Comparison of ENCODE assay signal across 18 cellular contexts in the genomic region with DNA sequence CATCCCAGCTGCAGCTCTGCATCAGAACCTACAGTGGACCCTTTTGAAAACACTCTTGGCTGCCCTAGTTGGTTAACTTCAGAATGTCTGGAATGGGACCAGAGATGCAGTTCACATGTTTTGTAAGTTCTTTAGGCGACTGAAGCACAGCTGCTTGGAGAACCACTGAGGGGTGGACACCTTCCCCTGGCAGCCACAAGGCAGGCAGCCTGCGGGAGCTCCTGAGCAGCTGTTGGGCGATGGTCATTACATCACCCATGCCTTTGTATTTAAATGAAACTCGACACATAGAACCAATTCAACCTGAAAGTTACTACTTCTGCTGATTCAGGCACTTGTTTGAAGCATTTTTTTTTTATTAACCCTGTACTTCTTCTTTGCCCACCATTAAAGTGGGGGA.
DNase-seq lines count a peak whose midpoint lies in the region; ATAC-seq and TF ChIP-seq lines count a peak whose summit lies in the region.
"Had no signal": no experiment of that assay in that cellular context is flagged by ENCODE, and none has a peak within 500 bp of the region (broad histone marks: within the 10 kb centered on the region; RNA-seq: fewer than 3 reads in every experiment).

No MANE protein-coding gene starts in this region.

- H3K79me2 ChIP-seq in GM23338 (replicated peaks; ENCODE audit: insufficient read depth), result no peaks in the 10 kb centered on the region

- peaks cover 5% of the 10 kb centered on the region for H3K27me3 Mint-ChIP-seq in GM23338 (ENCODE audit: insufficient read depth, low read depth, poor library complexity)

- peak; percentile 34 for DNase-seq in DMS 273 (lab: John Stamatoyannopoulos, UW; ENCODE audit: unreplicated experiment)
- no peak for DNase-seq in DMS 273 treated with DMSO at 0.1 percent for 48 hours (lab: John Stamatoyannopoulos, UW)
- DNase-seq in GM23338 (ENCODE audit: low spot score), result peak; percentile 12
- peak; percentile 98 to 99 for DNase-seq in SJCRH30
- DNase-seq in kidney epithelial cell (ENCODE audit: low read depth), result peak; percentile 12
- DNase-seq in GM20000 (ENCODE audit: low spot score), result no peak
- DNase-seq in mesenchymal stem cell, result no peak
- no peak for DNase-seq in NCI-H1436 (lab: John Stamatoyannopoulos, UW)
- DNase-seq: DMS153, EL, Karpas-422, NCI-H1417, NCI-H2081, NCI-H226 had no signal

- H2AK5ac ChIP-seq in mesenchymal stem cell (ENCODE audit: low read length, severe bottlenecking), result no peak overlapping the region

- peaks cover 2% of the 10 kb centered on the region; the same call in 1 of the 3 replicates for H3K4me1 Mint-ChIP-seq in GM23338

- no peaks in the 10 kb centered on the region; the same call in 1 of the 2 replicates for H3K9me3 ChIP-seq in SJCRH30 (replicated peaks)
- H3K9me3 ChIP-seq in mesenchymal stem cell (ENCODE audit: control insufficient read depth, low read length), result no peaks in the 10 kb centered on the region
- H3K9me3 ChIP-seq: HAP-1 had no signal

- 98% methylated on average over 3 of the region's 4 CpGs for WGBS in mesenchymal stem cell

- H2BK12ac ChIP-seq in mesenchymal stem cell (ENCODE audit: low read length in 2 of 2), result no peak overlapping the region

- TF ChIP-seq CTCF in GM23338 (conservative IDR thresholded peaks at IDR 0.05; ENCODE audit: low read depth in 2 of 2) (no peak), kidney epithelial cell (IDR thresholded peaks at IDR 0.05; ENCODE audit: insufficient read depth, low read length, poor library complexity, severe bottlenecking) (no peak), GM20000 (IDR thresholded peaks at IDR 0.05; ENCODE audit: extremely low read depth, missing control alignments) (no peak)

- ATAC-seq in GM23338, result no peak
- ATAC-seq: HepG2 had no signal

- H3K4ac ChIP-seq in mesenchymal stem cell (ENCODE audit: low read depth in 1 of 2, low read length in 2 of 2), result no peak overlapping the region

- no peak overlapping the region for H3K9ac ChIP-seq in mesenchymal stem cell (ENCODE audit: low read length)
- H3K9ac ChIP-seq: BLaER1 treated with 17β-estradiol and CSF1 and Interleukin-3, amounts not matched to agents 10 nM and 100 nM had no signal

- H4K20me1 ChIP-seq in GM23338 (replicated peaks; ENCODE audit: insufficient read depth), result no peaks in the 10 kb centered on the region; the same call in 1 of the 2 replicates

- H3K4me3 Mint-ChIP-seq in GM23338, result no peak overlapping the region

- H3K79me1 ChIP-seq in mesenchymal stem cell (replicated peaks; ENCODE audit: low read length, poor library complexity, severe bottlenecking), result no peaks in the 10 kb centered on the region

- H3F3A ChIP-seq in GM23338 (replicated peaks; ENCODE audit: low read depth), result no peaks in the 10 kb centered on the region

- no peak overlapping the region for H3K14ac ChIP-seq in mesenchymal stem cell (ENCODE audit: low read length in 2 of 2)

- H3K18ac ChIP-seq in mesenchymal stem cell (ENCODE audit: low read depth in 1 of 2, low read length in 2 of 2), result no peak overlapping the region

- H3K4me2 ChIP-seq in GM23338 (no peak overlapping the region), mesenchymal stem cell (ENCODE audit: low read length, poor library complexity, severe bottlenecking) (no peak overlapping the region)
- H3K4me2 ChIP-seq: BLaER1 treated with 17β-estradiol and CSF1 and Interleukin-3, amounts not matched to agents 10 nM and 100 nM had no signal

- no peak overlapping the region for H3K23ac ChIP-seq in mesenchymal stem cell (ENCODE audit: low read length in 2 of 2)

- H3K4me1 ChIP-seq in GM23338 (ENCODE audit: insufficient read depth), result no peaks in the 10 kb centered on the region
- H3K4me1 ChIP-seq in SJCRH30, result peaks cover 16% of the 10 kb centered on the region
- H3K4me1 ChIP-seq in mesenchymal stem cell (ENCODE audit: control insufficient read depth, insufficient read depth, low read depth, low read length), result peaks cover 6% of the 10 kb centered on the region
- H3K4me1 ChIP-seq: BLaER1 treated with 17β-estradiol and CSF1 and Interleukin-3, amounts not matched to agents 10 nM and 100 nM; HAP-1 had no signal

- H3K27me3 ChIP-seq in GM23338 (ENCODE audit: insufficient read depth), result no peaks in the 10 kb centered on the region
- H3K27me3 ChIP-seq in SJCRH30, result no peaks in the 10 kb centered on the region
- no peaks in the 10 kb centered on the region for H3K27me3 ChIP-seq in kidney epithelial cell (ENCODE audit: control insufficient read depth, insufficient read depth, low read length)
- no peaks in the 10 kb centered on the region for H3K27me3 ChIP-seq in mesenchymal stem cell (ENCODE audit: control insufficient read depth in 1 of 2, insufficient read depth in 1 of 2, low read length in 2 of 2)
- H3K27me3 ChIP-seq: BLaER1 treated with 17β-estradiol and CSF1 and Interleukin-3, amounts not matched to agents 10 nM and 100 nM had no signal

- H3K27ac ChIP-seq in GM23338 (ENCODE audit: low read depth) (no peak overlapping the region), SJCRH30 (peak overlapping the region; percentile 48), mesenchymal stem cell (ENCODE audit: low read length, poor library complexity, severe bottlenecking) (no peak overlapping the region)
- H3K27ac ChIP-seq: 22Rv1; BLaER1 treated with 17β-estradiol and CSF1 and Interleukin-3, amounts not matched to agents 10 nM and 100 nM had no signal

- no peak overlapping the region for H4K91ac ChIP-seq in mesenchymal stem cell (ENCODE audit: low read length)

- H2BK15ac ChIP-seq in mesenchymal stem cell (ENCODE audit: low read depth, poor library complexity, severe bottlenecking), result no peak overlapping the region

- peaks cover under 1% of the 10 kb centered on the region; the same call in 2 of the 3 replicates for H3K9me3 Mint-ChIP-seq in GM23338

- no peak overlapping the region for H3K4me3 ChIP-seq in GM23338
- H3K4me3 ChIP-seq in SJCRH30, result no peak overlapping the region
- no peak overlapping the region for H3K4me3 ChIP-seq in kidney epithelial cell (ENCODE audit: low read depth, low read length)
- no peak overlapping the region for H3K4me3 ChIP-seq in mesenchymal stem cell (ENCODE audit: insufficient read depth in 1 of 2, low read depth in 1 of 2, low read length in 2 of 2)
- H3K4me3 ChIP-seq: BLaER1 treated with 17β-estradiol and CSF1 and Interleukin-3, amounts not matched to agents 10 nM and 100 nM; HAP-1 had no signal

- H3K9me2 ChIP-seq in GM23338 (ENCODE audit: insufficient read depth), result no peaks in the 10 kb centered on the region

- peaks cover 9% of the 10 kb centered on the region for H3K36me3 Mint-ChIP-seq in GM23338 (ENCODE audit: low read depth)

- H2AFZ ChIP-seq in GM23338, result no peak overlapping the region
- no peak overlapping the region for H2AFZ ChIP-seq in mesenchymal stem cell (ENCODE audit: low read depth, low read length)

- H3K36me3 ChIP-seq in GM23338 (ENCODE audit: insufficient read depth) (0 out of 2 replicates have a peak, but pooled peaks cover 2% of the 10 kb centered on the region), SJCRH30 (no peaks in the 10 kb centered on the region), kidney epithelial cell (ENCODE audit: control insufficient read depth, insufficient read depth, low read length) (no peaks in the 10 kb centered on the region), mesenchymal stem cell (ENCODE audit: control insufficient read depth in 1 of 2, insufficient read depth in 2 of 2, low read depth in 1 of 2, low read length in 2 of 2) (peaks cover 0 to 33% of the 10 kb centered on the region in 2 experiments)
- H3K36me3 ChIP-seq: HAP-1 had no signal

- no peak overlapping the region for H3K27ac Mint-ChIP-seq in GM23338

- no peak overlapping the region for H4K8ac ChIP-seq in mesenchymal stem cell (ENCODE audit: low read length)

- H2BK120ac ChIP-seq in mesenchymal stem cell (ENCODE audit: low read depth, low read length), result no peak overlapping the region

- no peak overlapping the region for H2BK5ac ChIP-seq in mesenchymal stem cell (ENCODE audit: low read depth, low read length, poor library complexity, severe bottlenecking)

TF ChIP-seq in GM23338, 12 proteins besides CTCF, POLR2A, EP300 and RAD21 (continues in another document):
- TF ChIP-seq NANOG (IDR thresholded peaks at IDR 0.05; ENCODE audit: borderline replicate concordance), result no peak
- no peak for TF ChIP-seq CREB1 (CRISPR knock-in tag; IDR thresholded peaks at IDR 0.05; ENCODE audit: low read depth)
- no peak for TF ChIP-seq JUNB (IDR thresholded peaks at IDR 0.05; ENCODE audit: unreplicated experiment)
- no peak for TF ChIP-seq EZH2 (IDR thresholded peaks at IDR 0.05; ENCODE audit: low read depth, unreplicated experiment)
- TF ChIP-seq POLR2AphosphoS5 (IDR thresholded peaks at IDR 0.05; ENCODE audit: low read depth), result no peak

Comparison
In these comparisons a context has a peak if more than half of its experiments do, and no peak if none do; other contexts are left out.
1. DNase-seq: peak in DMS 273 (single experiment), GM23338 (single experiment), SJCRH30 (2 of 2) and kidney epithelial cell (single experiment); none in DMS 273 treated with DMSO at 0.1 percent for 48 hours (single experiment), GM20000 (single experiment), mesenchymal stem cell (single experiment) and NCI-H1436 (single experiment).